8 cellular contexts compared by ENCODE assay signal in the genomic region with DNA sequence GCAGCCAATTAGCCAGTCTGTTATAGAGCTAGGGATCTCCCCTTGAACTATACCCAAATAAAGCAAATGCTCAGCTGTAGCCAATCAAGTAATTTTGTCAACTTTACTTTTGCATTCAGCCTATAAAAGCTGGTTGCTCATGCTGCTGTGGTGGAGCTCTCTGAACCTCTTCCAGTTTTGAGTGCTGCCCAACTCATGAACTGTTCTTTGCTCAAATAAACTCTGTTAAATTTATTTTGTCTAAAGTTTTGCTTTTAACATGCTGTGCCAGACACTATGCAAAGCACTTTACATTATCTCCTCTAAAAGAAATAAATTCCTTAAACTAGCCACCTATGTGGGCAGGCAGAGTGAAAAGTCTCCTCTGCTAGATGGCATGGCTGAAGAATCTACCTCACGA.
"Had no signal": no experiment of that assay in that cellular context is flagged by ENCODE, and none has a peak within 500 bp of the region (broad histone marks: within the 10 kb centered on the region; RNA-seq: fewer than 3 reads in every experiment).

No MANE protein-coding gene starts in this region.

- H3K27ac ChIP-seq: GM23248 had no signal

- H3K4me3 ChIP-seq: GM23248, GM23338, HAP-1 had no signal

- H3K4me1 ChIP-seq: HAP-1 had no signal

- H3K9me3 ChIP-seq: HAP-1 had no signal

- DNase-seq: GM23248, GOT3, H7, H9, HCEC 1CT, HFFc6 had no signal

- H3K36me3 ChIP-seq: HAP-1 had no signal
